ENCODE assay signal across 1 cellular context in the genomic region with DNA sequence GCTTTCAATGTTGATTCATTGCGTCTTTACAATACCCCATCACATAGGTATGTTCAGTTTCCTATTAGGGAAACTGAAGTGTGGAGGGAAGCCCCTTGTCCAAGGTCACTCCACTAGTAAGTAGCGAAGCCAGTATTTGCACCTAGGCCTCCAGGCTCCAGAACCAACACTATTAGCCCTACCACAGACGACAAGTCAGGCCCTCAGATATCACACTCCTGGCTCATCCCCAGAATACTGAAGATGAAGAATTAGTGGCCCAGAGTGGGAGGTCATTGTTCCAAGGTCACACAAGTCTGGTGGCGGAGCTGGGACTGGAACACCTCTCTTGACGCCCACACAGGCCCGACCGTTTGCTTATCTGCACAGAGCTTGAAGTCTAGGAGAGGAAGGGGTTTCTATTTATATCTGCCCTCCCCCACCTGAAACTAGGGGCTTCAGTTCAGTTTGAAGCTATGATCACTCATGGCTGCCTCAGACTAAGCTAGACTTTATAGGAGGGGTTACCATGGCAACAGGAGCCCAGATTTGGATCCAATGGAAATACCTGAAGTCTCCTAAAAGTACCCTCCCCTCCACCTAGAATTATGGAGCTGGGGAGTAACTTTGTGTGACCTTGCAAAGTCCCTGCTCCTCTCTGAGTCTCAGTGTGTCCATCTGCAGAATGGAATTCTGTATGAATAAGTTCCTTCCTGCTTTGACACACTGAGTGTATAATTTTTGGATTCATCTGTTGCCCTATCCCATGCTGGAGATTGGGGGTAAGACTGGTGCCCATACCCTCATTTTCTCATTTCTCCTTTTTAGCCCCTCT.
TF ChIP-seq lines count a peak whose summit lies in the region.

No MANE protein-coding gene starts in this region.

TF ChIP-seq in IMR-90, 13 proteins besides CTCF, POLR2A, EP300 and RAD21:
- TF ChIP-seq CHD1 (IDR thresholded peaks at IDR 0.05; ENCODE audit: low read depth, low read length): no peak
- no peak for TF ChIP-seq MAZ (IDR thresholded peaks at IDR 0.05; ENCODE audit: borderline replicate concordance, low read depth, low read length)
- TF ChIP-seq RCOR1 (IDR thresholded peaks at IDR 0.05; ENCODE audit: insufficient replicate concordance, low read length): no peak
- no peak for TF ChIP-seq RFX5 (IDR thresholded peaks at IDR 0.05; ENCODE audit: low read depth, low read length)
- TF ChIP-seq, protein P1, sequence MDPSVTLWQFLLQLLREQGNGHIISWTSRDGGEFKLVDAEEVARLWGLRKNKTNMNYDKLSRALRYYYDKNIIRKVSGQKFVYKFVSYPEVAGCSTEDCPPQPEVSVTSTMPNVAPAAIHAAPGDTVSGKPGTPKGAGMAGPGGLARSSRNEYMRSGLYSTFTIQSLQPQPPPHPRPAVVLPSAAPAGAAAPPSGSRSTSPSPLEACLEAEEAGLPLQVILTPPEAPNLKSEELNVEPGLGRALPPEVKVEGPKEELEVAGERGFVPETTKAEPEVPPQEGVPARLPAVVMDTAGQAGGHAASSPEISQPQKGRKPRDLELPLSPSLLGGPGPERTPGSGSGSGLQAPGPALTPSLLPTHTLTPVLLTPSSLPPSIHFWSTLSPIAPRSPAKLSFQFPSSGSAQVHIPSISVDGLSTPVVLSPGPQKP (IDR thresholded peaks at IDR 0.05; ENCODE audit: borderline replicate concordance, low read depth, low read length): no peak
- no peak for TF ChIP-seq CEBPB (IDR thresholded peaks at IDR 0.05; ENCODE audit: low read depth, low read length)
- no peak for TF ChIP-seq BHLHE40 (IDR thresholded peaks at IDR 0.05; ENCODE audit: low read depth, low read length)
- TF ChIP-seq MAFK (IDR thresholded peaks at IDR 0.05; ENCODE audit: low read depth, low read length): no peak
- TF ChIP-seq MXI1 (IDR thresholded peaks at IDR 0.05; ENCODE audit: borderline replicate concordance, low read depth, low read length): no peak
- no peak for TF ChIP-seq NFE2L2 (IDR thresholded peaks at IDR 0.05; ENCODE audit: low read depth, low read length)
- no peak for TF ChIP-seq SMC3 (IDR thresholded peaks at IDR 0.05; ENCODE audit: low read depth, low read length)
- no peak for TF ChIP-seq FOS (IDR thresholded peaks at IDR 0.05; ENCODE audit: low read depth, low read length)
- TF ChIP-seq, protein P2, sequence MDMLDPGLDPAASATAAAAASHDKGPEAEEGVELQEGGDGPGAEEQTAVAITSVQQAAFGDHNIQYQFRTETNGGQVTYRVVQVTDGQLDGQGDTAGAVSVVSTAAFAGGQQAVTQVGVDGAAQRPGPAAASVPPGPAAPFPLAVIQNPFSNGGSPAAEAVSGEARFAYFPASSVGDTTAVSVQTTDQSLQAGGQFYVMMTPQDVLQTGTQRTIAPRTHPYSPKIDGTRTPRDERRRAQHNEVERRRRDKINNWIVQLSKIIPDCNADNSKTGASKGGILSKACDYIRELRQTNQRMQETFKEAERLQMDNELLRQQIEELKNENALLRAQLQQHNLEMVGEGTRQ (IDR thresholded peaks at IDR 0.05; ENCODE audit: low read depth, low read length): no peak
